16 cellular contexts compared by ENCODE assay signal in genomic region chr18:10279905-10280658, GRCh38.
DNase-seq lines count a peak whose midpoint lies in the region; ATAC-seq and TF ChIP-seq lines count a peak whose summit lies in the region.
"Had no signal": no experiment of that assay in that cellular context is flagged by ENCODE, and none has a peak within 500 bp of the region (broad histone marks: within the 10 kb centered on the region; RNA-seq: fewer than 3 reads in every experiment).

No MANE protein-coding gene starts in this region.

- 29% methylated on average over 9 of the region's 9 CpGs for WGBS in smooth muscle cell (ENCODE audit: low lambda C conversion rate)

- no peaks in the 10 kb centered on the region for H3K4me1 Mint-ChIP-seq in T-helper 17 cell
- H3K4me1 Mint-ChIP-seq: CD4-positive, alpha-beta memory T cell had no signal

- no peaks in the 10 kb centered on the region for H3F3A ChIP-seq in smooth muscle cell (ENCODE audit: low read depth)

- H3K9ac ChIP-seq in smooth muscle cell (ENCODE audit: low read depth) = no peak overlapping the region

- H3K9me3 ChIP-seq in T-helper 17 cell (ENCODE audit: control insufficient read depth, low read length, poor library complexity, severe bottlenecking) = no peaks in the 10 kb centered on the region
- H3K9me3 ChIP-seq in left ventricle myocardium inferior (replicated peaks) = no peaks in the 10 kb centered on the region
- no peaks in the 10 kb centered on the region for H3K9me3 ChIP-seq in smooth muscle cell (replicated peaks; ENCODE audit: low read depth)

- H3K36me3 Mint-ChIP-seq in T-helper 17 cell (ENCODE audit: low read depth) = no peaks in the 10 kb centered on the region
- H3K36me3 Mint-ChIP-seq: CD4-positive, alpha-beta memory T cell had no signal

- H3K27me3 ChIP-seq in left ventricle myocardium inferior (ENCODE audit: low read depth) (no peaks in the 10 kb centered on the region), smooth muscle cell (ENCODE audit: low read depth) (no peaks in the 10 kb centered on the region)

- H3K4me3 ChIP-seq in left ventricle myocardium inferior (no peak overlapping the region), smooth muscle cell (no peak overlapping the region)

- no peaks in the 10 kb centered on the region for H3K79me2 ChIP-seq in smooth muscle cell (ENCODE audit: low read depth)

- DNase-seq in Right ventricle myocardium inferior (ENCODE audit: missing footprints) (no peak), cardiac septum (ENCODE audit: low spot score) (no peak), T-helper 17 cell (no peak), left ventricle myocardium inferior (no peak), smooth muscle cell (lab: John Stamatoyannopoulos, UW; ENCODE audit: unreplicated experiment) (no peak), putamen (ENCODE audit: low spot score) (no peak), caudate nucleus (lab: John Stamatoyannopoulos, UW) (no peak), DMS 273 (lab: John Stamatoyannopoulos, UW; ENCODE audit: unreplicated experiment) (no peak)
- DNase-seq: ACHN; CD4-positive, alpha-beta memory T cell; DMS153; DMS79 treated with DMSO at 0.1 percent for 48 hours; EL; GOT3; H9 had no signal

- H3K4me1 ChIP-seq in left ventricle myocardium inferior = no peaks in the 10 kb centered on the region
- no peaks in the 10 kb centered on the region for H3K4me1 ChIP-seq in smooth muscle cell (ENCODE audit: low read depth)

- H3K4me3 Mint-ChIP-seq in T-helper 17 cell = peak overlapping the region; percentile 19
- H3K4me3 Mint-ChIP-seq: CD4-positive, alpha-beta memory T cell; H9 had no signal

- ATAC-seq in Right ventricle myocardium inferior = peak; percentile 82
- no peak for ATAC-seq in T-helper 17 cell

- peak overlapping the region; percentile 60 for H3K27ac ChIP-seq in left ventricle myocardium inferior (replicated peaks)
- peak overlapping the region; percentile 47 for H3K27ac ChIP-seq in smooth muscle cell (ENCODE audit: low read depth)
- H3K27ac ChIP-seq in caudate nucleus (ENCODE audit: low read depth, low read length) = no peak overlapping the region
- H3K27ac ChIP-seq: C4-2B had no signal

- TF ChIP-seq CTCF in left ventricle myocardium inferior (IDR thresholded peaks at IDR 0.05; ENCODE audit: borderline replicate concordance) = no peak
- TF ChIP-seq CTCF in smooth muscle cell (IDR thresholded peaks at IDR 0.05; ENCODE audit: borderline replicate concordance, insufficient read depth, poor library complexity, severe bottlenecking) = no peak

- no peak overlapping the region for H3K27ac Mint-ChIP-seq in T-helper 17 cell
- H3K27ac Mint-ChIP-seq: CD4-positive, alpha-beta memory T cell; H9 had no signal

- no peaks in the 10 kb centered on the region for H4K20me1 ChIP-seq in smooth muscle cell (ENCODE audit: low read depth)

- H3K27me3 Mint-ChIP-seq in T-helper 17 cell = peaks cover 8% of the 10 kb centered on the region

- H2AFZ ChIP-seq in smooth muscle cell (ENCODE audit: low read depth) = no peak overlapping the region

- no peaks in the 10 kb centered on the region for H3K36me3 ChIP-seq in left ventricle myocardium inferior
- no peaks in the 10 kb centered on the region for H3K36me3 ChIP-seq in smooth muscle cell (ENCODE audit: low read depth)

- intact Hi-C loops in Right ventricle myocardium inferior (cut with DNase I) = loop anchor here (10.0 kb wide), 1 partner anchor 175 kb away; the partner anchor contains the start of gene APCDD1
- intact Hi-C loops in cardiac septum (cut with DNase I) = no loop called here
- intact Hi-C loops in left ventricle myocardium inferior (cut with micrococcal nuclease) = no loop called here

- peak overlapping the region; percentile 60 for H3K4me2 ChIP-seq in smooth muscle cell
